Comparison of ENCODE assay signal across 25 cellular contexts in genomic region chr15:99348412-99348811, GRCh38.
"Had no signal": no experiment of that assay in that cellular context is flagged by ENCODE, and none has a peak within 500 bp of the region (broad histone marks: within the 10 kb centered on the region; RNA-seq: fewer than 3 reads in every experiment).

No MANE protein-coding gene starts in this region.

- FAIRE-seq: frontal cortex had no signal

- H3K4me1 Mint-ChIP-seq: immature natural killer cell, nephron progenitor cell had no signal

- H3K36me3 ChIP-seq: upper lobe of right lung, uterus had no signal

- H3K9me3 ChIP-seq: left ventricle myocardium inferior, lower lobe of right lung, psoas muscle, sigmoid colon, testis, tibial nerve, upper lobe of right lung, uterus had no signal

- H3K9me3 Mint-ChIP-seq: immature natural killer cell; naive thymus-derived CD8-positive, alpha-beta T cell; stimulated activated effector memory CD8-positive, alpha-beta T cell treated with anti-CD3 and anti-CD28 coated beads, Interleukin-12 subunit alpha, Interleukin-12 subunit beta, amount 100 ng/mL, for 72 hours had no signal

- H3K27me3 ChIP-seq: dorsolateral prefrontal cortex, sigmoid colon, testis, tibial nerve, upper lobe of right lung, uterus had no signal

- H3K27ac Mint-ChIP-seq: immature natural killer cell; naive thymus-derived CD8-positive, alpha-beta T cell; nephron progenitor cell; stimulated activated effector memory CD8-positive, alpha-beta T cell treated with anti-CD3 and anti-CD28 coated beads, Interleukin-12 subunit alpha, Interleukin-12 subunit beta, amount 100 ng/mL, for 72 hours had no signal

- H3K27ac ChIP-seq: dorsolateral prefrontal cortex, left ventricle myocardium inferior, lower lobe of right lung, psoas muscle, sigmoid colon, testis, tibial nerve, upper lobe of right lung, uterus had no signal

- ATAC-seq: left colon; lower lobe of right lung; naive thymus-derived CD8-positive, alpha-beta T cell; psoas muscle; right cardiac atrium; stimulated activated effector memory CD8-positive, alpha-beta T cell treated with anti-CD3 and anti-CD28 coated beads, Interleukin-12 subunit alpha, Interleukin-12 subunit beta, amount 100 ng/mL, for 72 hours; stimulated activated naive CD8-positive, alpha-beta T cell treated with anti-CD3 and anti-CD28 coated beads, Interleukin-15, Interleukin-2, amounts not matched to agents 100 U/mL and 50 U/mL, for 24 hours; upper lobe of right lung had no signal

- H3K4me3 ChIP-seq: dorsolateral prefrontal cortex, left ventricle myocardium inferior, lower lobe of right lung, psoas muscle, sigmoid colon, testis, tibial nerve, upper lobe of right lung, uterus had no signal

- H3K27me3 Mint-ChIP-seq: naive thymus-derived CD8-positive, alpha-beta T cell had no signal

- DNase-seq: dorsolateral prefrontal cortex; effector CD4-positive, alpha-beta T cell; hypothalamus; immature natural killer cell; islet precursor cell; kidney glomerular epithelial cell; left colon; left ventricle myocardium inferior; lower lobe of right lung; naive thymus-derived CD8-positive, alpha-beta T cell; nephron progenitor cell; nucleus accumbens; psoas muscle; right cardiac atrium; sigmoid colon; stimulated activated CD4-positive, alpha-beta T cell treated with anti-CD3 and anti-CD28 coated beads, Interleukin-2, amount 100 ng/mL, for 24 hours; stimulated activated CD4-positive, alpha-beta T cell treated with anti-CD3 and anti-CD28 coated beads, Interleukin-4, amount 100 ng/mL, for 24 hours; stimulated activated naive CD8-positive, alpha-beta T cell treated with anti-CD3 and anti-CD28 coated beads, Interleukin-15, Interleukin-2, amounts not matched to agents 100 U/mL and 50 U/mL, for 24 hours; substantia nigra; testis; upper lobe of right lung; uterus had no signal

- H3K4me1 ChIP-seq: lower lobe of right lung, psoas muscle, testis, upper lobe of right lung, uterus had no signal

- H3K4me3 Mint-ChIP-seq: immature natural killer cell; naive thymus-derived CD8-positive, alpha-beta T cell; nephron progenitor cell; stimulated activated effector memory CD8-positive, alpha-beta T cell treated with anti-CD3 and anti-CD28 coated beads, Interleukin-12 subunit alpha, Interleukin-12 subunit beta, amount 100 ng/mL, for 72 hours had no signal

- H3K36me3 Mint-ChIP-seq: stimulated activated effector memory CD8-positive, alpha-beta T cell treated with anti-CD3 and anti-CD28 coated beads, Interleukin-12 subunit alpha, Interleukin-12 subunit beta, amount 100 ng/mL, for 72 hours had no signal
